8 cellular contexts compared by ENCODE assay signal in genomic region chr19:41302624-41303351, GRCh38. TPM values are rescaled to one million over a fixed set of nuclear protein-coding genes. Genes with fewer than 3 reads are reported as not detected.
A peak's percentile ranks its signal among the peaks of the same experiment; 100 is the strongest.
DNase-seq lines count a peak whose midpoint lies in the region; ATAC-seq and TF ChIP-seq lines count a peak whose summit lies in the region.

No MANE protein-coding gene starts in this region.

- peak overlapping the region; percentile 18 to 51 (median 34) for H3K27ac ChIP-seq in esophagus squamous epithelium

- H3K9me3 ChIP-seq in esophagus squamous epithelium = no peaks in the 10 kb centered on the region

- intact Hi-C loops in esophagus squamous epithelium (cut with DNase I) = no loop called here

- peaks cover 32 to 100% (median 42%) of the 10 kb centered on the region in 3 donors for H3K36me3 ChIP-seq in esophagus squamous epithelium

- ATAC-seq in GM21723 (IDR thresholded peaks at IDR 0.05; ENCODE audit: unreplicated experiment) = peak; percentile 41
- no peak for ATAC-seq in GM21619 (IDR thresholded peaks at IDR 0.05; ENCODE audit: unreplicated experiment)

- TF ChIP-seq POLR2A in esophagus squamous epithelium (IDR thresholded peaks at IDR 0.05) = peak in 1 of 4 donors; percentile 35

- H3K4me3 ChIP-seq in esophagus squamous epithelium = no peak overlapping the region

- TF ChIP-seq CTCF in esophagus squamous epithelium (IDR thresholded peaks at IDR 0.05) = no peak

- H3K4me1 ChIP-seq in esophagus squamous epithelium = peaks cover 19 to 72% (median 44%) of the 10 kb centered on the region in 3 donors

- no peaks in the 10 kb centered on the region for H3K27me3 ChIP-seq in esophagus squamous epithelium

- 62 to 75% methylated on average over 5 to 21 of the region's 21 CpGs for WGBS in esophagus squamous epithelium, 2 donors

- DNase-seq in activated CD8-positive, alpha-beta memory T cell treated with anti-CD3 and anti-CD28 coated beads for 24 hours = peak; percentile 91
- DNase-seq in esophagus squamous epithelium (lab: John Stamatoyannopoulos, UW) (no peak), SW480 (ENCODE audit: low spot score) (no peak), NCI-H82 (lab: John Stamatoyannopoulos, UW) (no peak), superior temporal gyrus (ENCODE audit: extremely low spot score) (no peak)
- DNase-seq in stimulated activated CD8-positive, alpha-beta memory T cell treated with anti-CD3 and anti-CD28 coated beads, Interleukin-7, amount 100 ng/mL, for 24 hours (ENCODE audit: low read depth) = peak; percentile 65

RNA-seq across cellular contexts. Expression of gene CCDC97, which starts 7.2 kb away (rescaled TPM):
- total RNA-seq in esophagus squamous epithelium = 10 to 100 TPM in 3 of 4 donors, 1 to 10 TPM in 1; 9.4 to 19.5 (median 14.7) TPM

RNA-seq across cellular contexts. Expression of gene HNRNPUL1, which starts 38.6 kb away (rescaled TPM):
- 100 to 1,000 TPM in 3 of 4 donors, 10 to 100 TPM in 1; 98.1 to 127 (median 113) TPM for total RNA-seq in esophagus squamous epithelium

RNA-seq across cellular contexts. Expression of gene TGFB1, which starts 50.9 kb away (rescaled TPM):
- total RNA-seq in esophagus squamous epithelium = 10 to 100 TPM; 13.6 to 36.2 (median 31.9) TPM

Comparison
In these comparisons a context has a peak if more than half of its experiments do, and no peak if none do; other contexts are left out.
1. DNase-seq: peak in activated CD8-positive, alpha-beta memory T cell treated with anti-CD3 and anti-CD28 coated beads for 24 hours (single experiment) and stimulated activated CD8-positive, alpha-beta memory T cell treated with anti-CD3 and anti-CD28 coated beads, Interleukin-7, amount 100 ng/mL, for 24 hours (single experiment); none in esophagus squamous epithelium (single experiment), SW480 (single experiment), NCI-H82 (single experiment) and superior temporal gyrus (single experiment).